1 cellular context compared by ENCODE assay signal in the genomic region with DNA sequence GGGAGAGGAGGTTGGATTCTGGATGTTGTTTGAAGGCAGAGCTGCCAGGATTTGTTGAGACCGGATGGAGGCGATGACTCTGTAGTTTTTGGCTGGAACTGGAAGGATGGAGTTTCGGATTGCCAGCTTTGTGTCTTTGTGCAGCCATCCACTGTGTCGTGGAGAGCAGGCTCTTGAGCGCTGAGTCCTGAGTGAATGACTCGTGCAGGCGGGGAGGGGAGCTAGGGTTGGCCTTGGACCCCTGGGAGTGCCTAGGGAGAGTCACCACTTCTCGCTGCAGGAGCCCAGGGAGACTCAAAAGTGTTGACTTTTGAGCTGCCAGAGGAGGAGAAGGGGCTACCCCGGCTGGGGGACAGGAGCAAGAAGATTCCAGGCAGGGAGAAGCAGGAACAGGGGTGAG.
TF ChIP-seq lines count a peak whose summit lies in the region.

No MANE protein-coding gene starts in this region.

TF ChIP-seq in WTC11, 78 proteins besides CTCF, POLR2A, EP300 and RAD21 (continued from another document):
- TF ChIP-seq AFF4 (CRISPR knock-in tag; IDR thresholded peaks at IDR 0.05; ENCODE audit: borderline replicate concordance) (no peak), MLX (CRISPR knock-in tag; IDR thresholded peaks at IDR 0.05) (no peak), ARID4B (CRISPR knock-in tag; IDR thresholded peaks at IDR 0.05; ENCODE audit: borderline replicate concordance) (no peak), IRF1 (CRISPR knock-in tag; IDR thresholded peaks at IDR 0.05) (no peak), KAT7 (CRISPR knock-in tag; IDR thresholded peaks at IDR 0.05; ENCODE audit: borderline replicate concordance) (no peak), ZNF263 (CRISPR knock-in tag; IDR thresholded peaks at IDR 0.05; ENCODE audit: low read depth) (no peak), MAX (CRISPR knock-in tag; IDR thresholded peaks at IDR 0.05) (no peak)
- TF ChIP-seq, protein P1, sequence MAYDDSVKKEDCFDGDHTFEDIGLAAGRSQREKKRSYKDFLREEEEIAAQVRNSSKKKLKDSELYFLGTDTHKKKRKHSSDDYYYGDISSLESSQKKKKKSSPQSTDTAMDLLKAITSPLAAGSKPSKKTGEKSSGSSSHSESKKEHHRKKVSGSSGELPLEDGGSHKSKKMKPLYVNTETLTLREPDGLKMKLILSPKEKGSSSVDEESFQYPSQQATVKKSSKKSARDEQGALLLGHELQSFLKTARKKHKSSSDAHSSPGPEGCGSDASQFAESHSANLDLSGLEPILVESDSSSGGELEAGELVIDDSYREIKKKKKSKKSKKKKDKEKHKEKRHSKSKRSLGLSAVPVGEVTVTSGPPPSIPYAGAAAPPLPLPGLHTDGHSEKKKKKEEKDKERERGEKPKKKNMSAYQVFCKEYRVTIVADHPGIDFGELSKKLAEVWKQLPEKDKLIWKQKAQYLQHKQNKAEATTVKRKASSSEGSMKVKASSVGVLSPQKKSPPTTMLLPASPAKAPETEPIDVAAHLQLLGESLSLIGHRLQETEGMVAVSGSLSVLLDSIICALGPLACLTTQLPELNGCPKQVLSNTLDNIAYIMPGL (CRISPR knock-in tag; IDR thresholded peaks at IDR 0.05): no peak
